ENCODE assay signal across 16 cellular contexts in the genomic region with DNA sequence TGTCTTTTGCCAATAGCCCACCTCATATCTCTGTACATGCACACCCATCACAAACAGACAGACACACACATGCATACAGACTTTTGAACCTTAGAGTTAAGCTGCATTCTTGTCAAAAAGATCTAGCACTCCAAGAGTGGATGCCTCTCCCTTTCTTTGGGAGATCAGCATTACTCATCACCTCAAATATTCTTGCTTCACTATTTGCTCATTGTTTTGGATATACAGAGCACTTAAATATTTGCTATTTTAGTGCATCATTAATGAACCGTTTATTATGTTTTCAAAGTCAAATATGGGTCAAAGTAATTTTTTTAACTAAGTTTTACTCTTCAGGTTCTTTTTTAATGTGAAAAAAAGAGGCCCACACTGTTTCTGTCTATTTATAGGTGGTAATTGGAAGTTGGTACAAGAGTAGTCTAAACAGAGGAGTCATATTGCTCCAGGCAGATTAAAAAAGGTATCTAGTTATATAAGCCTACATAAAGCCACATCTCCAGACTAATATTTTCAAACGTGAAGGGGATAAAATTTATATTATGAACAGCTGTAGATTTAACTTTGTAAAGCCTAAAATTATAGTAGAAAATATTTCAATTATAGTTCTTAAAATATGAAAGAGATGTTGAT.
A peak's percentile ranks its signal among the peaks of the same experiment; 100 is the strongest.
DNase-seq lines count a peak whose midpoint lies in the region; ATAC-seq, FAIRE-seq and TF ChIP-seq lines count a peak whose summit lies in the region.
"Had no signal": no experiment of that assay in that cellular context is flagged by ENCODE, and none has a peak within 500 bp of the region (broad histone marks: within the 10 kb centered on the region; RNA-seq: fewer than 3 reads in every experiment).

No MANE protein-coding gene starts in this region.

- H3K9me1 ChIP-seq in IMR-90 (ENCODE audit: insufficient read depth, low read length): no peaks in the 10 kb centered on the region
- H3K9me1 ChIP-seq in keratinocyte (ENCODE audit: control insufficient read depth, extremely low read depth, insufficient read depth, low read length): no peaks in the 10 kb centered on the region

- H4K20me1 ChIP-seq in IMR-90 (ENCODE audit: insufficient read depth, low read length): no peaks in the 10 kb centered on the region
- H4K20me1 ChIP-seq in keratinocyte (ENCODE audit: control insufficient read depth, extremely low read depth, insufficient read depth, low read length): no peaks in the 10 kb centered on the region

- no peak overlapping the region for H2AK5ac ChIP-seq in IMR-90 (ENCODE audit: low read depth, low read length)

- H3K4ac ChIP-seq in IMR-90 (ENCODE audit: low read depth, low read length): no peak overlapping the region

- no peak for TF ChIP-seq POLR2A in IMR-90 (IDR thresholded peaks at IDR 0.05; ENCODE audit: low read depth, low read length)

- H2BK5ac ChIP-seq in IMR-90 (ENCODE audit: low read depth, low read length, poor library complexity, severe bottlenecking): peak overlapping the region; percentile 8

- H3K27ac ChIP-seq in IMR-90 (ENCODE audit: insufficient read depth, low read length) (no peak overlapping the region), keratinocyte (ENCODE audit: control insufficient read depth, insufficient read depth, low read length) (peak overlapping the region; percentile 48)

- H3K9me3 Mint-ChIP-seq in activated CD8-positive, alpha-beta T cell treated with anti-CD3 and anti-CD28 coated beads, Interleukin-2, amount 10 ng/mL, durations not matched to agents 7 days and 5 days (ENCODE audit: insufficient read depth): peaks cover 6% of the 10 kb centered on the region

- H4K91ac ChIP-seq in IMR-90 (ENCODE audit: insufficient read depth, low read depth, low read length): no peak overlapping the region

- no peaks in the 10 kb centered on the region for H3K36me3 ChIP-seq in IMR-90 (ENCODE audit: control insufficient read depth, insufficient read depth, low read length)
- no peaks in the 10 kb centered on the region for H3K36me3 ChIP-seq in keratinocyte (ENCODE audit: control insufficient read depth in 2 of 2, extremely low read depth in 1 of 2, insufficient read depth in 2 of 2, low read length in 2 of 2)
- H3K36me3 ChIP-seq: MG63 had no signal

- WGBS in IMR-90 (ENCODE audit: extremely low coverage in 2 of 2, insufficient read length in 1 of 2), 2 experiments: no CpG with 5 or more reads among the region's 2 CpGs

- no peak overlapping the region for H3K18ac ChIP-seq in IMR-90 (ENCODE audit: low read depth, low read length)

- H3K27me3 ChIP-seq in IMR-90 (ENCODE audit: control insufficient read depth, insufficient read depth, low read length) (no peaks in the 10 kb centered on the region), keratinocyte (ENCODE audit: control insufficient read depth, extremely low read depth, insufficient read depth, low read length) (no peaks in the 10 kb centered on the region)
- H3K27me3 ChIP-seq: MG63 had no signal

- intact Hi-C loops in IMR-90 (cut with micrococcal nuclease): no loop called here

- no peak overlapping the region for H4K8ac ChIP-seq in IMR-90 (ENCODE audit: low read depth in 2 of 2, low read length in 2 of 2)

- no peak overlapping the region for H3K23ac ChIP-seq in IMR-90 (ENCODE audit: low read depth, low read length)

- no peak overlapping the region for H3K4me3 ChIP-seq in IMR-90 (ENCODE audit: insufficient read depth, low read depth, low read length)
- no peak overlapping the region for H3K4me3 ChIP-seq in cardiac fibroblast (replicated peaks in 1 of 2; ENCODE audit: low read depth in 2 of 2, low read length in 2 of 2)
- H3K4me3 ChIP-seq in keratinocyte (ENCODE audit: control insufficient read depth in 2 of 3, extremely low read depth in 1 of 3, insufficient read depth in 2 of 3, low read depth in 1 of 3, low read length in 3 of 3): no peak overlapping the region
- H3K4me3 ChIP-seq: lung, MG63, smooth muscle cell had no signal

- TF ChIP-seq CTCF in IMR-90 (conservative IDR thresholded peaks at IDR 0.05; ENCODE audit: low read depth, low read length) (no peak), cardiac fibroblast (IDR thresholded peaks at IDR 0.05; ENCODE audit: low read depth, low read length) (no peak), keratinocyte (optimal IDR thresholded peaks at IDR 0.05 in 1 of 3, IDR thresholded peaks at IDR 0.05 in 1 of 3, conservative IDR thresholded peaks at IDR 0.05 in 1 of 3; ENCODE audit: extremely low read depth in 1 of 3, insufficient read depth in 2 of 3, low read length in 3 of 3) (no peak)

- TF ChIP-seq RAD21 in IMR-90 (IDR thresholded peaks at IDR 0.05; ENCODE audit: low read length): no peak

- dilution Hi-C loops in IMR-90 (cut with HindIII; ENCODE audit: low sequenced_read_pairs, unreplicated experiment): no loop called here
- dilution Hi-C loops in keratinocyte (cut with MboI; ENCODE audit: extremely low pct_ligation_motif_present, low sequenced_read_pairs): no loop called here

- peak; percentile 70 for ATAC-seq in IMR-90 (ENCODE audit: low read depth)
- ATAC-seq in activated CD8-positive, alpha-beta T cell treated with anti-CD3 and anti-CD28 coated beads, Interleukin-2, amount 10 ng/mL, durations not matched to agents 7 days and 5 days: no peak

- POLR2A ChIA-PET in IMR-90 (lab: Charles Lee; ENCODE audit: unreplicated experiment): no interaction called here
- POLR2A ChIA-PET in activated CD8-positive, alpha-beta T cell treated with anti-CD3 and anti-CD28 coated beads, Interleukin-2, amount 10 ng/mL, durations not matched to agents 7 days and 5 days (lab: Charles Lee): no interaction called here

- H3K36me3 Mint-ChIP-seq in activated CD8-positive, alpha-beta T cell treated with anti-CD3 and anti-CD28 coated beads, Interleukin-2, amount 10 ng/mL, durations not matched to agents 7 days and 5 days (ENCODE audit: low read depth): no peaks in the 10 kb centered on the region

- no peak overlapping the region for H2AK9ac ChIP-seq in IMR-90 (replicated peaks; ENCODE audit: low read depth, low read length, poor library complexity)

- H3K4me1 ChIP-seq in IMR-90 (ENCODE audit: control insufficient read depth, insufficient read depth, low read length) (no peaks in the 10 kb centered on the region), keratinocyte (ENCODE audit: control insufficient read depth, extremely low read depth, insufficient read depth, low read length) (peaks cover 10% of the 10 kb centered on the region)

- no peaks in the 10 kb centered on the region for H3K27me3 Mint-ChIP-seq in activated CD8-positive, alpha-beta T cell treated with anti-CD3 and anti-CD28 coated beads, Interleukin-2, amount 10 ng/mL, durations not matched to agents 7 days and 5 days (ENCODE audit: low read depth)

- no peaks in the 10 kb centered on the region for H3K79me1 ChIP-seq in IMR-90 (ENCODE audit: low read depth in 1 of 2, low read length in 2 of 2)

- no peak overlapping the region for H3K27ac Mint-ChIP-seq in activated CD8-positive, alpha-beta T cell treated with anti-CD3 and anti-CD28 coated beads, Interleukin-2, amount 10 ng/mL, durations not matched to agents 7 days and 5 days
- H3K27ac Mint-ChIP-seq: endodermal cell had no signal

- no peak overlapping the region for H3K9ac ChIP-seq in IMR-90 (ENCODE audit: low read depth, low read length)
- no peak overlapping the region for H3K9ac ChIP-seq in keratinocyte (ENCODE audit: control insufficient read depth, extremely low read depth, insufficient read depth, low read length)

- H3K4me2 ChIP-seq in IMR-90 (ENCODE audit: low read depth, low read length): no peak overlapping the region; the same call in 1 of the 2 replicates
- no peak overlapping the region for H3K4me2 ChIP-seq in keratinocyte (ENCODE audit: control insufficient read depth, extremely low read depth, insufficient read depth, low read depth, low read length)
- H3K4me2 ChIP-seq: smooth muscle cell had no signal

- in situ Hi-C loops in IMR-90 (cut with MboI; ENCODE audit: low sequenced_read_pairs): no loop called here

- CTCF ChIA-PET in IMR-90 (lab: Yijun Ruan, JAX): no interaction called here
- CTCF ChIA-PET in activated CD8-positive, alpha-beta T cell treated with anti-CD3 and anti-CD28 coated beads, Interleukin-2, amount 10 ng/mL, durations not matched to agents 7 days and 5 days (lab: Charles Lee): no interaction called here

- DNase-seq in AG08395 (ENCODE audit: low spot score) (peak; percentile 56), IMR-90 (peak; percentile 65), cardiac fibroblast (ENCODE audit: low read depth in 2 of 2) (peak; percentile 12 to 15), keratinocyte (ENCODE audit: low read depth, low spot score) (peak; percentile 21), ecto neural progenitor cell (ENCODE audit: low spot score) (no peak), pons (ENCODE audit: low spot score) (no peak), GF-D8 (lab: John Stamatoyannopoulos, UW) (no peak)
- no peak for DNase-seq in activated CD8-positive, alpha-beta T cell treated with anti-CD3 and anti-CD28 coated beads, Interleukin-2, amount 10 ng/mL, durations not matched to agents 7 days and 5 days
- DNase-seq: activated CD8-positive, alpha-beta memory T cell treated with anti-CD3 and anti-CD28 coated beads for 24 hours; activated effector memory CD4-positive, alpha-beta T cell treated with anti-CD3 and anti-CD28 coated beads, Interleukin-2, amount 50 U/mL, for 16 hours; DMS79; endodermal cell; MG63 had no signal

- H3K79me2 ChIP-seq in keratinocyte (ENCODE audit: control insufficient read depth, insufficient read depth, low read length): no peaks in the 10 kb centered on the region

- H2BK15ac ChIP-seq in IMR-90 (ENCODE audit: low read depth, low read length): no peak overlapping the region

- peak; percentile 62 for FAIRE-seq in keratinocyte (lab: Jason Lieb, UNC)
- FAIRE-seq: GM12891 had no signal

- no peak overlapping the region for H3K14ac ChIP-seq in IMR-90 (replicated peaks; ENCODE audit: low read depth, low read length)

- H2BK20ac ChIP-seq in IMR-90 (ENCODE audit: low read depth, low read length): no peak overlapping the region

- H2BK120ac ChIP-seq in IMR-90 (ENCODE audit: low read depth, low read length): no peak overlapping the region

- no peak overlapping the region for H4K5ac ChIP-seq in IMR-90 (ENCODE audit: low read depth, low read length)

- no TSS peak for BruUV-seq in IMR-90 (replicated peaks; lab: Mats Ljungman, UMichigan)

- H2AFZ ChIP-seq in IMR-90 (replicated peaks; ENCODE audit: low read length, poor library complexity) (no peak overlapping the region), keratinocyte (ENCODE audit: control insufficient read depth, low read length) (no peak overlapping the region)

- H3K4me1 Mint-ChIP-seq in activated CD8-positive, alpha-beta T cell treated with anti-CD3 and anti-CD28 coated beads, Interleukin-2, amount 10 ng/mL, durations not matched to agents 7 days and 5 days (ENCODE audit: low read depth): no peaks in the 10 kb centered on the region
- H3K4me1 Mint-ChIP-seq: endodermal cell had no signal

- H3K9me3 ChIP-seq in IMR-90 (ENCODE audit: control insufficient read depth, insufficient read depth, low read length) (no peaks in the 10 kb centered on the region), keratinocyte (ENCODE audit: control insufficient read depth, low read depth, low read length) (no peaks in the 10 kb centered on the region)
- H3K9me3 ChIP-seq: MG63 had no signal

- H3K4me3 Mint-ChIP-seq in activated CD8-positive, alpha-beta T cell treated with anti-CD3 and anti-CD28 coated beads, Interleukin-2, amount 10 ng/mL, durations not matched to agents 7 days and 5 days: no peak overlapping the region
- H3K4me3 Mint-ChIP-seq: endodermal cell had no signal

- H3K56ac ChIP-seq in IMR-90 (ENCODE audit: extremely low read depth, insufficient read depth, low read length): no peak overlapping the region

Comparison
In these comparisons a context has a peak if more than half of its experiments do, and no peak if none do; other contexts are left out.
1. DNase-seq: peak in AG08395 (single experiment), IMR-90 (single experiment), cardiac fibroblast (2 of 2) and keratinocyte (single experiment); none in activated CD8-positive, alpha-beta T cell treated with anti-CD3 and anti-CD28 coated beads, Interleukin-2, amount 10 ng/mL, durations not matched to agents 7 days and 5 days (single experiment), ecto neural progenitor cell (single experiment), pons (single experiment) and GF-D8 (single experiment).